ENCODE assay signal across 29 cellular contexts in the genomic region with DNA sequence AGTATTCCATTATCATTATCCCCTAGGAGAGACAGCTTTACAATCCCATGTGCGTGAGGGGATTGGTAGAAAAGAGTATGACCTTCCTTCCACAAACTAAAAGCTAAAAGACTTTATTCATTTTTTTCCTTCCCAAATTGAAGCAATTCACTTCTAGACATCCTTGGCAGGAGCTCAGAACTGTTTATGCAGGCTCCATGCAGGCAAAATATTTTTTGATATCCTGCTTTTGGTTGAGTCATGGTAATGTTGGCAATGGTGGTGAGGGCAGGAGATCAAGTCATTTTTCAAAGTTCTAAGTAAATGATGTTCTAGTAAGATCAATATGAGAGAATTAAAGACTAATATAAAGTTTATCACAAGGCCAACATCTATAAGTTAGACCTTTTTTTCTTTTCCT. TPM values are rescaled to one million over a fixed set of nuclear protein-coding genes. Genes with fewer than 3 reads are reported as not detected.
"Had no signal": no experiment of that assay in that cellular context is flagged by ENCODE, and none has a peak within 500 bp of the region (broad histone marks: within the 10 kb centered on the region; RNA-seq: fewer than 3 reads in every experiment).

No MANE protein-coding gene starts in this region.

- H3K4me3 Mint-ChIP-seq: activated CD8-positive, alpha-beta memory T cell treated with anti-CD3 and anti-CD28 coated beads, Interleukin-2, amount 10 ng/mL, durations not matched to agents 7 days and 5 days; activated CD8-positive, alpha-beta T cell treated with anti-CD3 and anti-CD28 coated beads, Interleukin-2, amount 10 ng/mL, durations not matched to agents 7 days and 5 days; naive thymus-derived CD8-positive, alpha-beta T cell; neural crest cell; T-helper 17 cell; WTC11 had no signal

- H3K4me1 Mint-ChIP-seq: neural crest cell, T-helper 17 cell had no signal

- H3K27me3 ChIP-seq: esophagus muscularis mucosa, heart left ventricle had no signal

- FAIRE-seq: bronchial epithelial cell, colon, urothelium cell line had no signal

- H3K4me3 ChIP-seq: esophagus muscularis mucosa, heart left ventricle, thoracic aorta had no signal

- H3K27ac ChIP-seq: esophagus muscularis mucosa, heart left ventricle, thoracic aorta had no signal

- H3K9me3 ChIP-seq: esophagus muscularis mucosa, thoracic aorta had no signal

- H3K27ac Mint-ChIP-seq: activated CD8-positive, alpha-beta memory T cell treated with anti-CD3 and anti-CD28 coated beads, Interleukin-2, amount 10 ng/mL, durations not matched to agents 7 days and 5 days; activated CD8-positive, alpha-beta T cell treated with anti-CD3 and anti-CD28 coated beads, Interleukin-2, amount 10 ng/mL, durations not matched to agents 7 days and 5 days; activated naive CD4-positive, alpha-beta T cell treated with anti-CD3 and anti-CD28 coated beads, Interleukin-2, amount 50 U/mL, for 72 hours; T-helper 17 cell; WTC11 had no signal

- DNase-seq: activated CD4-positive, alpha-beta T cell treated with anti-CD3 and anti-CD28 coated beads, Interleukin-2, amount 50 U/mL, for 1 hour; activated CD8-positive, alpha-beta memory T cell treated with anti-CD3 and anti-CD28 coated beads, Interleukin-2, amount 10 ng/mL, durations not matched to agents 7 days and 5 days; activated CD8-positive, alpha-beta T cell treated with anti-CD3 and anti-CD28 coated beads, Interleukin-2, amount 10 ng/mL, durations not matched to agents 7 days and 5 days; activated naive CD4-positive, alpha-beta T cell; activated T-cell treated with anti-CD3 and anti-CD28 coated beads, Interleukin-2, amount 50 U/mL, for 48 hours; anterior cingulate cortex; dermis blood vessel endothelial cell; effector CD4-positive, alpha-beta T cell; heart left ventricle; naive thymus-derived CD8-positive, alpha-beta T cell; occipital lobe; posterior cingulate gyrus; right cardiac atrium; stimulated activated CD4-positive, alpha-beta T cell treated with anti-CD3 and anti-CD28 coated beads, Interleukin-15, amount 100 ng/mL, for 24 hours; stimulated activated CD4-positive, alpha-beta T cell treated with anti-CD3 and anti-CD28 coated beads, Interleukin-2, amount 100 ng/mL, for 24 hours; stimulated activated naive CD4-positive, alpha-beta T cell treated with Interleukin-2 at 50 U/mL for 16 hours; T-helper 17 cell; T1000; trophoblast cell had no signal

- ATAC-seq: activated CD8-positive, alpha-beta memory T cell treated with anti-CD3 and anti-CD28 coated beads, Interleukin-2, amount 10 ng/mL, durations not matched to agents 7 days and 5 days; activated CD8-positive, alpha-beta T cell treated with anti-CD3 and anti-CD28 coated beads, Interleukin-2, amount 10 ng/mL, durations not matched to agents 7 days and 5 days; activated naive CD4-positive, alpha-beta T cell treated with anti-CD3 and anti-CD28 coated beads, Interleukin-2, amount 50 U/mL, for 72 hours; heart left ventricle; naive thymus-derived CD8-positive, alpha-beta T cell; right cardiac atrium; T-helper 17 cell; WTC11 had no signal

- H3K27me3 Mint-ChIP-seq: activated CD8-positive, alpha-beta memory T cell treated with anti-CD3 and anti-CD28 coated beads, Interleukin-2, amount 10 ng/mL, durations not matched to agents 7 days and 5 days; T-helper 17 cell had no signal

- H3K36me3 ChIP-seq: esophagus muscularis mucosa, heart left ventricle, thoracic aorta had no signal

RNA-seq across cellular contexts. Expression of a gene that starts 1.3 kb away (rescaled TPM):
- total RNA-seq: activated CD8-positive, alpha-beta memory T cell treated with anti-CD3 and anti-CD28 coated beads, Interleukin-2, amount 10 ng/mL, durations not matched to agents 7 days and 5 days; activated CD8-positive, alpha-beta T cell treated with anti-CD3 and anti-CD28 coated beads, Interleukin-2, amount 10 ng/mL, durations not matched to agents 7 days and 5 days; activated naive CD4-positive, alpha-beta T cell treated with anti-CD3 and anti-CD28 coated beads, Interleukin-2, amount 50 U/mL, for 72 hours; bronchial epithelial cell; dermis blood vessel endothelial cell; esophagus muscularis mucosa; kidney epithelial cell; lower leg skin; naive thymus-derived CD8-positive, alpha-beta T cell; neural crest cell; occipital lobe; right cardiac atrium; thoracic aorta; WTC11 had no signal
